In the genomic region with DNA sequence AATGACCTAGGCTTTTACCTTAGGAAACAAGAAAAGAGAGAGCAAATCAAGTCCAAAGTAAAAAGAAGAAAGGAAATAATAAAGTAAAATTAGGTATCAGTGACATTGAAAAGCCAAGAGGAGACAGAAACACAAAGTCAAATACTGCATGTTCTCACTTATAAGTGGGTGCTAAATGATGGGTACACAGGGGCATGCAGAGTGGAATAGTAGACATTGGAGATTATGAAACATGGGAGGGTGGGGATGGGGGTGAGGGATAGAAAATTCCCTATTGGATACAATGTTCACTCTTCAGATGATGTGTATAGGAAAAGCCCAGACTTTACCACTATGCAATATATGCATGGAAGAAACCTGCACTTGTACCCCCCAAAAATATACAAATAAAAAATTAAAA, we compare ENCODE assay signal across 26 cellular contexts.
"Had no signal": no experiment of that assay in that cellular context is flagged by ENCODE, and none has a peak within 500 bp of the region (broad histone marks: within the 10 kb centered on the region; RNA-seq: fewer than 3 reads in every experiment).

No MANE protein-coding gene starts in this region.

- H3K36me3 ChIP-seq: stomach, suprapubic skin, thoracic aorta, thyroid gland, tibial artery, tibial nerve, transverse colon, upper lobe of left lung, upper lobe of right lung, uterus, vagina had no signal

- H3K4me3 ChIP-seq: stomach, suprapubic skin, testis, thoracic aorta, thyroid gland, tibial artery, tibial nerve, transverse colon, upper lobe of left lung, upper lobe of right lung, uterus, vagina had no signal

- H3K27me3 ChIP-seq: testis, thyroid gland, tibial artery, tibial nerve, transverse colon, uterus, vagina had no signal

- ATAC-seq: stimulated activated effector memory CD8-positive, alpha-beta T cell treated with anti-CD3 and anti-CD28 coated beads, Interleukin-12 subunit alpha, Interleukin-12 subunit beta, amount 100 ng/mL, for 72 hours; stimulated activated memory B cell treated with anti-CD40 and anti-IgM and Interleukin-4, amounts not matched to agents 10 μg/mL and 1 μg/mL and 100 μg/mL, for 72 hours; stimulated activated naive B cell treated with anti-CD40 and anti-IgM and Interleukin-4, amounts not matched to agents 10 μg/mL and 1 μg/mL and 100 μg/mL, for 72 hours; stimulated activated naive CD8-positive, alpha-beta T cell treated with anti-CD3 and anti-CD28 coated beads, Interleukin-15, amount 100 ng/mL, for 72 hours; stimulated activated naive CD8-positive, alpha-beta T cell treated with anti-CD3 and anti-CD28 coated beads, Interleukin-15, Interleukin-2, amounts not matched to agents 100 U/mL and 50 U/mL, for 24 hours; upper lobe of right lung had no signal

- DNase-seq: stimulated activated CD4-positive, alpha-beta T cell treated with anti-CD3 and anti-CD28 coated beads, Interleukin-2, amount 100 ng/mL, for 48 hours; stimulated activated CD4-positive, alpha-beta T cell treated with anti-CD3 and anti-CD28 coated beads, Interleukin-4, amount 100 ng/mL, for 1 hour; stimulated activated CD4-positive, alpha-beta T cell treated with anti-CD3 and anti-CD28 coated beads, Interleukin-4, amount 100 ng/mL, for 24 hours; stimulated activated CD4-positive, alpha-beta T cell treated with anti-CD3 and anti-CD28 coated beads, Interleukin-4, amount 100 ng/mL, for 4 hours; stimulated activated CD8-positive, alpha-beta memory T cell treated with anti-CD3 and anti-CD28 coated beads, Interleukin-4, amount 100 ng/mL, for 48 hours; stimulated activated naive B cell treated with anti-CD40 and anti-IgM and Interleukin-4, amounts not matched to agents 10 μg/mL and 1 μg/mL and 100 μg/mL, for 72 hours; stimulated activated naive CD4-positive, alpha-beta T cell; stimulated activated naive CD4-positive, alpha-beta T cell treated with Interleukin-2 at 50 U/mL for 16 hours; stimulated activated naive CD8-positive, alpha-beta T cell treated with anti-CD3 and anti-CD28 coated beads, Interleukin-15, amount 100 ng/mL, for 72 hours; stimulated activated naive CD8-positive, alpha-beta T cell treated with anti-CD3 and anti-CD28 coated beads, Interleukin-15, Interleukin-2, amounts not matched to agents 100 U/mL and 50 U/mL, for 24 hours; stomach; substantia nigra; thyroid gland; tibial artery; transverse colon; trophoblast cell; upper lobe of left lung; upper lobe of right lung; uterus had no signal

- H3K9me3 ChIP-seq: testis, thyroid gland had no signal

- H3K4me1 ChIP-seq: stomach, suprapubic skin, testis, tibial artery, transverse colon, upper lobe of left lung, upper lobe of right lung, uterus, vagina had no signal

- H3K27ac ChIP-seq: stomach, suprapubic skin, testis, thoracic aorta, thyroid gland, tibial artery, tibial nerve, transverse colon, upper lobe of left lung, upper lobe of right lung, uterus, vagina had no signal
